21 cellular contexts compared by ENCODE assay signal in genomic region chr13:112962396-112962795, GRCh38.
"Had no signal": no experiment of that assay in that cellular context is flagged by ENCODE, and none has a peak within 500 bp of the region (broad histone marks: within the 10 kb centered on the region; RNA-seq: fewer than 3 reads in every experiment).

No MANE protein-coding gene starts in this region.

- ATAC-seq: left lobe of liver; stimulated activated naive B cell treated with anti-CD40 and anti-IgM and Interleukin-4, amounts not matched to agents 10 μg/mL and 1 μg/mL and 100 μg/mL, for 72 hours; stimulated activated naive CD8-positive, alpha-beta T cell treated with anti-CD3 and anti-CD28 coated beads, Interleukin-15, amount 100 ng/mL, for 72 hours had no signal

- FAIRE-seq: endothelial cell of umbilical vein, islet of Langerhans had no signal

- H3K36me3 ChIP-seq: cardiac muscle cell, thoracic aorta had no signal

- H3K27me3 ChIP-seq: cardiac muscle cell had no signal

- DNase-seq: cerebellar nuclear complex; effector CD4-positive, alpha-beta T cell; endodermal cell; erythroblast; foreskin melanocyte; hypothalamus; kidney glomerular epithelial cell; mesendoderm; naive B cell; stimulated activated CD4-positive, alpha-beta T cell treated with anti-CD3 and anti-CD28 coated beads, Interleukin-2, amount 100 ng/mL, for 24 hours; stimulated activated CD4-positive, alpha-beta T cell treated with anti-CD3 and anti-CD28 coated beads, Interleukin-4, amount 100 ng/mL, for 4 hours; stimulated activated naive B cell treated with anti-CD40 and anti-IgM and Interleukin-4, amounts not matched to agents 10 μg/mL and 1 μg/mL and 100 μg/mL, for 72 hours; stimulated activated naive CD8-positive, alpha-beta T cell treated with anti-CD3 and anti-CD28 coated beads, Interleukin-15, amount 100 ng/mL, for 72 hours; substantia nigra; trophoblast cell had no signal

- H3K27ac ChIP-seq: cardiac muscle cell, coronary artery, thoracic aorta had no signal

- H3K4me3 ChIP-seq: cardiac muscle cell, coronary artery, thoracic aorta had no signal

- H3K9me3 ChIP-seq: thoracic aorta had no signal
